Comparison of ENCODE assay signal across 23 cellular contexts in the genomic region with DNA sequence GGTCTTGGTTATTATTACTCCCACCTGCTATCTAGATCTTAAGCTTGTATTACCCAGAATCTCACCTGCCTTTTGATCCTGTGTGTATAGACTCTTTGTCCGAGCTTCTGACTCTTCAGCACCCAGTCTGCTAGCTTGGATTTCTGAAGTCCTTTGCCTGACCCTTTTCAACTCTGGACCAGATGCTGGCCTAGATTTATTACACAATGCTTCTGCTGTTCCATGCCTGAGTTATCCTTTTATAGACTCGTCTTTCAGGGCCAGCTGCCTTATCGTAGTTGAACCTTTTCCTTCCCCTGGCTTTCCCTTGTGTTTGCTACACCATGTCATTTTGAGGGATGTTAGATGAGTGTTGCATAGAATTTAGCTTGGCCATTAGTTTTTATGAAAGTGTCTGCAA. TPM values are rescaled to one million over a fixed set of nuclear protein-coding genes. Genes with fewer than 3 reads are reported as not detected.
A peak's percentile ranks its signal among the peaks of the same experiment; 100 is the strongest.
DNase-seq lines count a peak whose midpoint lies in the region; ATAC-seq and TF ChIP-seq lines count a peak whose summit lies in the region.
"Had no signal": no experiment of that assay in that cellular context is flagged by ENCODE, and none has a peak within 500 bp of the region (broad histone marks: within the 10 kb centered on the region; RNA-seq: fewer than 3 reads in every experiment).

No MANE protein-coding gene starts in this region.

- intact Hi-C loops in CD14-positive monocyte (cut with micrococcal nuclease), result no loop called here

- H3K27ac Mint-ChIP-seq in CD14-positive monocyte, result peak overlapping the region in 4 of 7 donors; percentile 9 to 60 (median 46)
- H3K27ac Mint-ChIP-seq: B cell had no signal

- DNase-seq in NCI-H2171 treated with DMSO at 0.1 percent for 48 hours (lab: John Stamatoyannopoulos, UW) (peak; percentile 18), NCI-H2171 (lab: John Stamatoyannopoulos, UW) (no peak), CD14-positive monocyte (ENCODE audit: low spot score) (no peak), WERI-Rb-1 (no peak), medulla oblongata (ENCODE audit: extremely low spot score) (peak; percentile 33), NCI-H2081 (lab: John Stamatoyannopoulos, UW) (no peak), NCI-H146 (lab: John Stamatoyannopoulos, UW) (no peak)
- DNase-seq: 8988T; Caco-2; CD4-positive, CD25-positive, alpha-beta regulatory T cell; DMS53; EL; GM23248; NCI-H1092 treated with DMSO at 0.1 percent for 48 hours; NCI-H2081 treated with DMSO at 0.1 percent for 48 hours; NCI-H2227 treated with DMSO at 0.1 percent for 48 hours; NCI-H526; NK-92 treated with Interleukin-12 subunit alpha and Interleukin-12 subunit beta, amount 100 ng/mL, for 24 hours; Peyer's patch had no signal

- H3K9me3 Mint-ChIP-seq in CD14-positive monocyte, result peaks cover 4 to 18% (median 15%) of the 10 kb centered on the region in 7 donors
- H3K9me3 Mint-ChIP-seq: CD4-positive, CD25-positive, alpha-beta regulatory T cell had no signal

- no peak overlapping the region for H3K4me3 Mint-ChIP-seq in CD14-positive monocyte
- H3K4me3 Mint-ChIP-seq: B cell; CD4-positive, CD25-positive, alpha-beta regulatory T cell had no signal

- TF ChIP-seq CTCF in CD14-positive monocyte (IDR thresholded peaks at IDR 0.05) (no peak), WERI-Rb-1 (IDR thresholded peaks at IDR 0.05; ENCODE audit: low read depth, low read length) (no peak)

- H3K9me3 ChIP-seq in WERI-Rb-1 (ENCODE audit: severe bottlenecking), result peaks cover 16% of the 10 kb centered on the region
- H3K9me3 ChIP-seq: Caco-2 had no signal

- H3K36me3 Mint-ChIP-seq in CD14-positive monocyte, result peaks cover 57 to 83% of the 10 kb centered on the region in 2 donors

- H3K4me3 ChIP-seq in WERI-Rb-1 (ENCODE audit: low read depth, low read length), result no peak overlapping the region
- H3K4me3 ChIP-seq: GM12878, GM23248, HAP-1, Peyer's patch had no signal

- no peak for ATAC-seq in GM21576 (IDR thresholded peaks at IDR 0.05; ENCODE audit: unreplicated experiment)
- ATAC-seq: GM12878 had no signal

- H3K27me3 Mint-ChIP-seq in CD14-positive monocyte (ENCODE audit: low read depth in 3 of 3), result peaks cover 0 to 2% (median 0%) of the 10 kb centered on the region in 3 donors
- H3K27me3 Mint-ChIP-seq: B cell; CD4-positive, CD25-positive, alpha-beta regulatory T cell had no signal

- H3K27me3 ChIP-seq in WERI-Rb-1 (ENCODE audit: insufficient read depth, low read depth, severe bottlenecking), result no peaks in the 10 kb centered on the region
- H3K27me3 ChIP-seq: Peyer's patch had no signal

- no peaks in the 10 kb centered on the region for H3K4me1 Mint-ChIP-seq in CD14-positive monocyte
- H3K4me1 Mint-ChIP-seq: B cell had no signal

- H3K36me3 ChIP-seq in WERI-Rb-1, result peaks cover 60% of the 10 kb centered on the region

- H3K27ac ChIP-seq in WERI-Rb-1, result peak overlapping the region; percentile 59
- H3K27ac ChIP-seq: GM23248, Peyer's patch had no signal

RNA-seq across cellular contexts. Expression of a gene that starts 32.6 kb away (rescaled TPM):
- polyA plus RNA-seq in CD14-positive monocyte, result 10 to 100 TPM; 45.9 to 51.9 TPM

Comparison
In these comparisons a context has a peak if more than half of its experiments do, and no peak if none do; other contexts are left out.
1. DNase-seq: peak in NCI-H2171 treated with DMSO at 0.1 percent for 48 hours (single experiment) and medulla oblongata (single experiment); none in NCI-H2171 (single experiment), CD14-positive monocyte (single experiment), WERI-Rb-1 (single experiment), NCI-H2081 (0 of 2) and NCI-H146 (single experiment).